8 cellular contexts compared by ENCODE assay signal in the genomic region with DNA sequence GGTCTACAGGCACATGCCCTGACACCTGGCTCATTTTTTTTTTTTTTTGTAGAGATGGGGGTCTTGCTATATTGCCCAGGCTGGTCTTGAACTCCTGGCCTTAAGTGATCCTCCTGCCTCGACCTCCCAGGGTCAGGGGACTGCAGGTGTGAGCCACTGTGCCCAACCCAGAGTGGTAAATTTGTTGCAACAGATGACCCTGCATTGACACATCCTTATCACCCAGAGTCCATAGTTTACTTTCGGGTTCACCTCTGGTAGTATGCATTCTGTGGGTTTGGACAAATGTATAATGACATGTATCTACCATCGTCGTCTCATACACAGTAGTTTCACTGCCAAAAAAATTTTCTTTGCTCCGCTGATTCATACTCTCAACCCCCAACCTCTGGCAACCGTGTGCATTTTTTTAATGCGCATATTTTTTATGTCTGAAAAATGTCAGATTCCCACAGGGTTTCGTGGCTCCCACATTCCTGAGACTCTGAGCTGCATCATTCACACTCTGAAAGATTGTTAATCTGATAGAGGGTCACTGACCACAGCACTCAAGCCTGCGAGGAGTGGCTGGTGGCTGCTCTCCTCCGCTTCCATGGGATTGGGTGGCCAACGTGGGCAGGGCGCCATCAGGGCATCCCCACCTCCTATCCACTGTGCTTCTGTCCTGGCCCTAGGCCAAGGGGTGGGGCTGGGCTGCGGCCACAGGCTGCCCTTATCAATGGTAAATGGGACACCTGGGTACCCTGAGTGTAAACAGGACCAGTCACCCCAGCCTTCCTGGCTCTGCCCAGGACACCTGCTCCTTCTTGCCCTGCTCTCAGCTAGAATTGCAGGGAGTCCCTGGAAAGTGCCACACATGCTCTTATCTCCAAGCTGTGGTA. TPM values are rescaled to one million over a fixed set of nuclear protein-coding genes. Genes with fewer than 3 reads are reported as not detected.
DNase-seq lines count a peak whose midpoint lies in the region; ATAC-seq and TF ChIP-seq lines count a peak whose summit lies in the region.

No MANE protein-coding gene starts in this region.

- peaks cover 24 to 43% of the 10 kb centered on the region in 2 experiments for H3K4me1 ChIP-seq in HCT116 (ENCODE audit: control insufficient read depth in 1 of 2, insufficient read depth in 2 of 2, low read length in 2 of 2)

- RAD21 ChIA-PET in HCT116 (lab: Charles Lee; ENCODE audit: low non-redundant PET in 1 of 2, low total read pairs in 2 of 2, uncharacterized antibody in 2 of 2, unreplicated experiment in 2 of 2): interaction anchor here in 1 of 2 experiments (0.6 kb wide), 1 partner anchor 19 kb away, joined by 3 read pairs; no protein-coding TSS in a partner anchor

- no peak for TF ChIP-seq POLR2A in HCT116 (IDR thresholded peaks at IDR 0.05; ENCODE audit: borderline replicate concordance, extremely low read depth, insufficient read depth, insufficient read length)

- H3K4me1 Mint-ChIP-seq in activated CD8-positive, alpha-beta memory T cell treated with anti-CD3 and anti-CD28 coated beads, Interleukin-2, amount 10 ng/mL, durations not matched to agents 7 days and 5 days: peaks cover 2% of the 10 kb centered on the region

- no peak overlapping the region for H3K27ac Mint-ChIP-seq in activated CD8-positive, alpha-beta memory T cell treated with anti-CD3 and anti-CD28 coated beads, Interleukin-2, amount 10 ng/mL, durations not matched to agents 7 days and 5 days

- H3K9me2 ChIP-seq in HCT116 (ENCODE audit: insufficient read depth): no peaks in the 10 kb centered on the region

- intact Hi-C loops in HCT116 (cut with micrococcal nuclease): no loop called here

- no peak for TF ChIP-seq RAD21 in HCT116 (IDR thresholded peaks at IDR 0.05; ENCODE audit: low read depth)

- no peak overlapping the region for H3K4me3 ChIP-seq in HCT116 (replicated peaks in 1 of 2; ENCODE audit: low read depth in 1 of 2, low read length in 2 of 2)

- H3K27ac ChIP-seq in HCT116 (ENCODE audit: low read depth, low read length): no peak overlapping the region

- H3K79me2 ChIP-seq in HCT116 (ENCODE audit: insufficient read depth, low read length): peaks cover 28% of the 10 kb centered on the region; the same call in 1 of the 2 replicates

- H3K27me3 Mint-ChIP-seq in activated CD8-positive, alpha-beta memory T cell treated with anti-CD3 and anti-CD28 coated beads, Interleukin-2, amount 10 ng/mL, durations not matched to agents 7 days and 5 days: no peaks in the 10 kb centered on the region

- DNase-seq in HCT116 (ENCODE audit: low read depth, low spot score): peak; percentile 18
- peak; percentile 12 for DNase-seq in SHP77 treated with DMSO at 0.1 percent for 48 hours (lab: John Stamatoyannopoulos, UW)
- DNase-seq in glomerular visceral epithelial cell (ENCODE audit: extremely low spot score): peak; percentile 98
- peak; percentile 39 for DNase-seq in smooth muscle cell of the brain vasculature (ENCODE audit: low read depth, low spot score)
- no peak for DNase-seq in NCI-H1930 (lab: John Stamatoyannopoulos, UW)
- DNase-seq in activated T-cell treated with anti-CD3 and anti-CD28 coated beads, Interleukin-2, amount 50 U/mL, for 1 hour: no peak
- no peak for DNase-seq in activated CD8-positive, alpha-beta memory T cell treated with anti-CD3 and anti-CD28 coated beads, Interleukin-2, amount 10 ng/mL, durations not matched to agents 7 days and 5 days
- no peak for DNase-seq in activated naive CD4-positive, alpha-beta T cell treated with Interleukin-2 at 50 U/mL for 16 hours

- no peaks in the 10 kb centered on the region for H4K20me1 ChIP-seq in HCT116 (ENCODE audit: insufficient read depth)

- no peak overlapping the region for H3K4me3 Mint-ChIP-seq in activated CD8-positive, alpha-beta memory T cell treated with anti-CD3 and anti-CD28 coated beads, Interleukin-2, amount 10 ng/mL, durations not matched to agents 7 days and 5 days

- H3K27me3 ChIP-seq in HCT116 (ENCODE audit: insufficient read depth, low read length): no peaks in the 10 kb centered on the region

- peak overlapping the region; percentile 46 for H3K4me2 ChIP-seq in HCT116 (ENCODE audit: low read length)

- ATAC-seq in HCT116: peak; percentile 77
- ATAC-seq in activated CD8-positive, alpha-beta memory T cell treated with anti-CD3 and anti-CD28 coated beads, Interleukin-2, amount 10 ng/mL, durations not matched to agents 7 days and 5 days: no peak

- no peak overlapping the region for H3K9ac ChIP-seq in HCT116 (ENCODE audit: low read length)

- no peak overlapping the region for H2AFZ ChIP-seq in HCT116 (ENCODE audit: low read depth, low read length, poor library complexity, severe bottlenecking)

- no peaks in the 10 kb centered on the region for H3K36me3 Mint-ChIP-seq in activated CD8-positive, alpha-beta memory T cell treated with anti-CD3 and anti-CD28 coated beads, Interleukin-2, amount 10 ng/mL, durations not matched to agents 7 days and 5 days

- H3K9me3 Mint-ChIP-seq in activated CD8-positive, alpha-beta memory T cell treated with anti-CD3 and anti-CD28 coated beads, Interleukin-2, amount 10 ng/mL, durations not matched to agents 7 days and 5 days (ENCODE audit: low read depth): no peaks in the 10 kb centered on the region

- no peaks in the 10 kb centered on the region; a peak in 1 of 4 replicates for H3K36me3 ChIP-seq in HCT116 (ENCODE audit: control insufficient read depth in 1 of 2, insufficient read depth in 2 of 2, low read length in 2 of 2)

- H3K9me3 ChIP-seq in HCT116 (ENCODE audit: control insufficient read depth in 1 of 2, insufficient read depth in 1 of 2, low read depth in 1 of 2, low read length in 2 of 2): no peaks in the 10 kb centered on the region

- POLR2A ChIA-PET in HCT116 (lab: Charles Lee): interaction anchor here (0.7 kb wide), 1 partner anchor 113 kb away, joined by 3 read pairs; no protein-coding TSS in a partner anchor

- TF ChIP-seq CTCF in HCT116 (IDR thresholded peaks at IDR 0.05 in 2 of 3, conservative IDR thresholded peaks at IDR 0.05 in 1 of 3; ENCODE audit: borderline replicate concordance in 1 of 3, insufficient read depth in 1 of 3, low read depth in 2 of 3, low read length in 2 of 3): no peak

- BruUV-seq in HCT116 (replicated peaks; lab: Mats Ljungman, UMichigan): no TSS peak

- CTCF ChIA-PET in HCT116 (lab: Charles Lee): no interaction called here
- CTCF ChIA-PET in activated CD8-positive, alpha-beta memory T cell treated with anti-CD3 and anti-CD28 coated beads, Interleukin-2, amount 10 ng/mL, durations not matched to agents 7 days and 5 days (lab: Charles Lee): no interaction called here

TF ChIP-seq in HCT116, 20 proteins besides CTCF, POLR2A, EP300 and RAD21:
- TF ChIP-seq EZH2phosphoT487 (IDR thresholded peaks at IDR 0.05; ENCODE audit: borderline replicate concordance) (no peak), SRF (IDR thresholded peaks at IDR 0.05; ENCODE audit: low read depth) (no peak), CBX3 (IDR thresholded peaks at IDR 0.05; ENCODE audit: low read depth) (no peak), TCF7L2 (IDR thresholded peaks at IDR 0.05; ENCODE audit: borderline replicate concordance, extremely low read depth, insufficient read depth, insufficient read length) (no peak)

RNA-seq across cellular contexts. Expression of a gene that starts 9.6 kb away (rescaled TPM):
- 33.1 TPM for total RNA-seq in HCT116 (2021; ENCODE audit: unreplicated experiment)
- polyA plus RNA-seq in HCT116 (2012): 14.9 and 19.5 TPM in 2 replicates
- under 1 TPM; 0.58 to 0.68 TPM for total RNA-seq in activated CD8-positive, alpha-beta memory T cell treated with anti-CD3 and anti-CD28 coated beads, Interleukin-2, amount 10 ng/mL, durations not matched to agents 7 days and 5 days

Comparison
In these comparisons a context has a peak if more than half of its experiments do, and no peak if none do; other contexts are left out.
1. DNase-seq: peak in HCT116 (single experiment), SHP77 treated with DMSO at 0.1 percent for 48 hours (single experiment), glomerular visceral epithelial cell (single experiment) and smooth muscle cell of the brain vasculature (single experiment); none in NCI-H1930 (0 of 2), activated T-cell treated with anti-CD3 and anti-CD28 coated beads, Interleukin-2, amount 50 U/mL, for 1 hour (single experiment), activated CD8-positive, alpha-beta memory T cell treated with anti-CD3 and anti-CD28 coated beads, Interleukin-2, amount 10 ng/mL, durations not matched to agents 7 days and 5 days (single experiment) and activated naive CD4-positive, alpha-beta T cell treated with Interleukin-2 at 50 U/mL for 16 hours (single experiment).
2. RNA of a gene that starts 9.6 kb away (total RNA-seq): 33.1 TPM in HCT116 (single experiment); 0.58 to 0.68 TPM in activated CD8-positive, alpha-beta memory T cell treated with anti-CD3 and anti-CD28 coated beads, Interleukin-2, amount 10 ng/mL, durations not matched to agents 7 days and 5 days; every median in the first group is over 10 times any median in the second.